In genomic region chr1:232812560-232812959, GRCh38 we compare ENCODE assay signal across 32 cellular contexts. TPM values are rescaled to one million over a fixed set of nuclear protein-coding genes. Genes with fewer than 3 reads are reported as not detected.
"Had no signal": no experiment of that assay in that cellular context is flagged by ENCODE, and none has a peak within 500 bp of the region (broad histone marks: within the 10 kb centered on the region; RNA-seq: fewer than 3 reads in every experiment).

No MANE protein-coding gene starts in this region.

- H3K4me3 ChIP-seq: Peyer's patch, SJSA1 had no signal

- H3K27ac ChIP-seq: Peyer's patch, SJSA1 had no signal

- H3K9me3 ChIP-seq: Peyer's patch, SJSA1, SK-N-SH had no signal

- H3K4me1 ChIP-seq: Peyer's patch, SJSA1 had no signal

- DNase-seq: Kasumi-1, KG1, MM.1S, NCI-H1048, NCI-H1092 treated with DMSO at 0.1 percent for 48 hours, NCI-H1105 treated with DMSO at 0.1 percent for 48 hours, NCI-H1417, NCI-H1436, NCI-H146, NCI-H1694, NCI-H187, NCI-H1930, NCI-H2029 treated with DMSO at 0.1 percent for 48 hours, NCI-H2081 treated with DMSO at 0.1 percent for 48 hours, NCI-H2107, NCI-H2171, NCI-H226, NCI-H446 treated with DMSO at 0.1 percent for 48 hours, NCI-H510A, NCI-H524, NCI-H526, NCI-H69, NCI-H748 treated with DMSO at 0.1 percent for 48 hours, NCI-H82, Peyer's patch, Right ventricle myocardium superior, RPMI8226, SHP77 treated with DMSO at 0.1 percent for 48 hours, SK-N-SH, SW 1271 had no signal

- H3K9ac ChIP-seq: SK-N-SH had no signal

- H3K27me3 ChIP-seq: Peyer's patch, SJSA1 had no signal

- H3K4me2 ChIP-seq: SK-N-SH had no signal

- H3K36me3 ChIP-seq: Peyer's patch, SJSA1 had no signal

RNA-seq across cellular contexts. Expression of gene MAP10, which starts 7.3 kb away (rescaled TPM):
- total RNA-seq: MCF 10A, SJSA1 had no signal
